Comparison of ENCODE assay signal across 1 cellular context in the genomic region with DNA sequence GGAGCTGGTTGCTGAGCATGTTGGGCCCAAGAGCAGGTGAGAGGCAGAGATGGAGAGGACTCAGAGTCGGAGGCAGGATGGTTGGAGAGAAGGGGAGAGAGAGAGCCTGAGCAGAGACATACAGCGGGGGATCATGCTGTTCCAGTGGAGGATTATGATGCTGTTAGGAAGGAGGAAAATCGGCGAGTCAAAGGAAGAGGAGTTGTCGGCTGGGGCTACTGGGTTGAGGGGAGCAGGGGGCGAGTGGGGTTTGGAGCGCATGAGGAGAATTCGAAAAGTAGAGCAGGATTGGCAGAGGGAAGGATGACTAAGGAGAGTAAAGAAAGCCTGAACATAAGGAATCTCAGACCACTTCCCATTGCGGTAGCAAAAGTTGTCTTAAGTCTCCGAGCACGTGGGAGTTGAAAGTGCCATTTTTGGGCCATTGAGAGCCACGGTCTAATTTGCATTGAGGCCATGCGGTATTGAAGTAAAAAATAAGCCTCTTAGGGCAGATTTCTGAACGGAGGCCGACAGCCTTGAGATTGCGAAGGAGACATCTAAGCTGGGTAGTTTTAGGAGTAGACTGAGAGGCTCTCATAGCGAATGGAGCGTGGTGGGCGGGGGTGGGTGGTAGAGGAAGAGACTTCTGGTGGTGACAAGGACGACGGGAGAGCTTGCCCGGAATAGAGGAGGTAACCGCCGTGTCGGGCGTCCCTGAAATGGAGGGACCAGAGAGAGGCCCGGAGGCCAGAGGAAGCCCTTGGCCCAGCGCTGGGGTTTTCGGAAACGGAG.
TF ChIP-seq lines count a peak whose summit lies in the region.

No MANE protein-coding gene starts in this region.

TF ChIP-seq in K562, 482 proteins besides CTCF, POLR2A, EP300 and RAD21 (continued from another document and continues in another):
- TF ChIP-seq, protein P1, sequence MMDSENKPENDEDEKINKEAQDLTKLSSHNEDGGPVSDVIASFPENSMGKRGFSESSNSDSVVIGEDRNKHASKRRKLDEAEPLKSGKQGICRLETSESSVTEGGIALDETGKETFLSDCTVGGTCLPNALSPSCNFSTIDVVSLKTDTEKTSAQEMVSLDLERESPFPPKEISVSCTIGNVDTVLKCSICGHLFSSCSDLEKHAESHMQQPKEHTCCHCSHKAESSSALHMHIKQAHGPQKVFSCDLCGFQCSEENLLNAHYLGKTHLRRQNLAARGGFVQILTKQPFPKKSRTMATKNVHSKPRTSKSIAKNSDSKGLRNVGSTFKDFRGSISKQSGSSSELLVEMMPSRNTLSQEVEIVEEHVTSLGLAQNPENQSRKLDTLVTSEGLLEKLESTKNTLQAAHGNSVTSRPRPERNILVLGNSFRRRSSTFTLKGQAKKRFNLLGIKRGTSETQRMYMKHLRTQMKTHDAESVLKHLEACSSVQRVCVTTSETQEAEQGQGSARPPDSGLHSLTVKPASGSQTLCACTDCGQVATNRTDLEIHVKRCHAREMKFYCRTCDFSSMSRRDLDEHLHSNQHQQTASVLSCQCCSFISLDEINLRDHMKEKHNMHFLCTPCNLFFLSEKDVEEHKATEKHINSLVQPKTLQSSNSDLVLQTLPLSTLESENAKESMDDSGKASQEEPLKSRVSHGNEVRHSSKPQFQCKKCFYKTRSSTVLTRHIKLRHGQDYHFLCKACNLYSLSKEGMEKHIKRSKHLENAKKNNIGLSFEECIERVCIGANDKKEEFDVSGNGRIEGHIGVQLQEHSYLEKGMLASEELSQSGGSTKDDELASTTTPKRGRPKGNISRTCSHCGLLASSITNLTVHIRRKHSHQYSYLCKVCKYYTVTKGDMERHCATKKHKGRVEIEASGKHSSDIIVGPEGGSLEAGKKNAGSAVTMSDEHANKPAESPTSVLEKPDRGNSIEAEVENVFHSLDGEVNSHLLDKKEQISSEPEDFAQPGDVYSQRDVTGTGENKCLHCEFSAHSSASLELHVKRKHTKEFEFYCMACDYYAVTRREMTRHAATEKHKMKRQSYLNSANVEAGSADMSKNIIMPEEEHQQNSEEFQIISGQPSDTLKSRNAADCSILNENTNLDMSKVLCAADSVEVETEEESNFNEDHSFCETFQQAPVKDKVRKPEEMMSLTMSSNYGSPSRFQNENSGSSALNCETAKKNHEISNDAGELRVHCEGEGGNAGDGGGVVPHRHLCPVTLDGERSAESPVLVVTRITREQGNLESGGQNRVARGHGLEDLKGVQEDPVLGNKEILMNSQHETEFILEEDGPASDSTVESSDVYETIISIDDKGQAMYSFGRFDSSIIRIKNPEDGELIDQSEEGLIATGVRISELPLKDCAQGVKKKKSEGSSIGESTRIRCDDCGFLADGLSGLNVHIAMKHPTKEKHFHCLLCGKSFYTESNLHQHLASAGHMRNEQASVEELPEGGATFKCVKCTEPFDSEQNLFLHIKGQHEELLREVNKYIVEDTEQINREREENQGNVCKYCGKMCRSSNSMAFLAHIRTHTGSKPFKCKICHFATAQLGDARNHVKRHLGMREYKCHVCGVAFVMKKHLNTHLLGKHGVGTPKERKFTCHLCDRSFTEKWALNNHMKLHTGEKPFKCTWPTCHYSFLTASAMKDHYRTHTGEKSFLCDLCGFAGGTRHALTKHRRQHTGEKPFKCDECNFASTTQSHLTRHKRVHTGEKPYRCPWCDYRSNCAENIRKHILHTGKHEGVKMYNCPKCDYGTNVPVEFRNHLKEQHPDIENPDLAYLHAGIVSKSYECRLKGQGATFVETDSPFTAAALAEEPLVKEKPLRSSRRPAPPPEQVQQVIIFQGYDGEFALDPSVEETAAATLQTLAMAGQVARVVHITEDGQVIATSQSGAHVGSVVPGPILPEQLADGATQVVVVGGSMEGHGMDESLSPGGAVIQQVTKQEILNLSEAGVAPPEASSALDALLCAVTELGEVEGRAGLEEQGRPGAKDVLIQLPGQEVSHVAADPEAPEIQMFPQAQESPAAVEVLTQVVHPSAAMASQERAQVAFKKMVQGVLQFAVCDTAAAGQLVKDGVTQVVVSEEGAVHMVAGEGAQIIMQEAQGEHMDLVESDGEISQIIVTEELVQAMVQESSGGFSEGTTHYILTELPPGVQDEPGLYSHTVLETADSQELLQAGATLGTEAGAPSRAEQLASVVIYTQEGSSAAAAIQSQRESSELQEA (IDR thresholded peaks at IDR 0.05; ENCODE audit: low read depth), result no peak
- TF ChIP-seq, protein P2, sequence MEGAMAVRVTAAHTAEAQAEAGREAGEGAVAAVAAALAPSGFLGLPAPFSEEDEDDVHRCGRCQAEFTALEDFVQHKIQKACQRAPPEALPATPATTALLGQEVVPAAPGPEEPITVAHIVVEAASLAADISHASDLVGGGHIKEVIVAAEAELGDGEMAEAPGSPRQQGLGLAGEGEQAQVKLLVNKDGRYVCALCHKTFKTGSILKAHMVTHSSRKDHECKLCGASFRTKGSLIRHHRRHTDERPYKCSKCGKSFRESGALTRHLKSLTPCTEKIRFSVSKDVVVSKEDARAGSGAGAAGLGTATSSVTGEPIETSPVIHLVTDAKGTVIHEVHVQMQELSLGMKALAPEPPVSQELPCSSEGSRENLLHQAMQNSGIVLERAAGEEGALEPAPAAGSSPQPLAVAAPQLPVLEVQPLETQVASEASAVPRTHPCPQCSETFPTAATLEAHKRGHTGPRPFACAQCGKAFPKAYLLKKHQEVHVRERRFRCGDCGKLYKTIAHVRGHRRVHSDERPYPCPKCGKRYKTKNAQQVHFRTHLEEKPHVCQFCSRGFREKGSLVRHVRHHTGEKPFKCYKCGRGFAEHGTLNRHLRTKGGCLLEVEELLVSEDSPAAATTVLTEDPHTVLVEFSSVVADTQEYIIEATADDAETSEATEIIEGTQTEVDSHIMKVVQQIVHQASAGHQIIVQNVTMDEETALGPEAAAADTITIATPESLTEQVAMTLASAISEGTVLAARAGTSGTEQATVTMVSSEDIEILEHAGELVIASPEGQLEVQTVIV (CRISPR knock-in tag; IDR thresholded peaks at IDR 0.05; ENCODE audit: borderline replicate concordance), result no peak
- TF ChIP-seq RCOR1 (IDR thresholded peaks at IDR 0.05; ENCODE audit: borderline replicate concordance in 1 of 2, low read depth in 2 of 2, low read length in 2 of 2) (peak in 1 of 2 experiments; percentile 96; a peak in 2 of 4 replicates), FOXM1 (IDR thresholded peaks at IDR 0.05; ENCODE audit: low read depth) (no peak), FOXM1 (CRISPR knock-in tag; IDR thresholded peaks at IDR 0.05; ENCODE audit: low read depth) (no peak), ZFP30 (CRISPR knock-in tag; IDR thresholded peaks at IDR 0.05; ENCODE audit: borderline replicate concordance) (no peak), YBX1 (IDR thresholded peaks at IDR 0.05) (no peak), MCM2 (IDR thresholded peaks at IDR 0.05; ENCODE audit: low read depth) (no peak), ZC3H4 (CRISPR knock-in tag; IDR thresholded peaks at IDR 0.05; ENCODE audit: borderline replicate concordance) (no peak), ATF7 (IDR thresholded peaks at IDR 0.05) (no peak), BMI1 (IDR thresholded peaks at IDR 0.05; ENCODE audit: low read length) (no peak), CCAR2 (IDR thresholded peaks at IDR 0.05; ENCODE audit: low read depth, low read length) (no peak), KDM2B (CRISPR knock-in tag; IDR thresholded peaks at IDR 0.05) (peak; percentile 42; the same call in 1 of the 2 replicates), HDAC2 (IDR thresholded peaks at IDR 0.05) (no peak), ZNF77 (CRISPR knock-in tag; IDR thresholded peaks at IDR 0.05) (no peak), COPS2 (conservative IDR thresholded peaks at IDR 0.05) (no peak), GABPB2 (CRISPR knock-in tag; conservative IDR thresholded peaks at IDR 0.05) (no peak), BRD4 (IDR thresholded peaks at IDR 0.05) (no peak), FOXJ2 (tag; IDR thresholded peaks at IDR 0.05) (no peak), HNRNPUL1 (IDR thresholded peaks at IDR 0.05; ENCODE audit: low read length) (no peak), ZNF212 (CRISPR knock-in tag; IDR thresholded peaks at IDR 0.05) (no peak), ESRRA (IDR thresholded peaks at IDR 0.05; ENCODE audit: borderline replicate concordance, low read depth) (peak; percentile 43; the same call in 1 of the 2 replicates), RBM39 (optimal IDR thresholded peaks at IDR 0.05; ENCODE audit: low read depth, low read length) (no peak), MYNN (IDR thresholded peaks at IDR 0.05) (no peak), MYNN (CRISPR knock-in tag; IDR thresholded peaks at IDR 0.05) (no peak), SMAD2 (IDR thresholded peaks at IDR 0.05; ENCODE audit: low read depth, low read length) (no peak), SMARCB1 (IDR thresholded peaks at IDR 0.05; ENCODE audit: insufficient read length, low read depth) (no peak), RAD51 (IDR thresholded peaks at IDR 0.05; ENCODE audit: borderline replicate concordance, low read depth) (no peak), HSF4 (CRISPR knock-in tag; IDR thresholded peaks at IDR 0.05; ENCODE audit: borderline replicate concordance) (no peak; the same call in 1 of the 2 replicates), DDX20 (tag; IDR thresholded peaks at IDR 0.05; ENCODE audit: low read depth) (no peak; the same call in 1 of the 2 replicates), PCBP1 (IDR thresholded peaks at IDR 0.05; ENCODE audit: low read depth, low read length, poor library complexity, severe bottlenecking) (no peak)
- TF ChIP-seq, protein P3, sequence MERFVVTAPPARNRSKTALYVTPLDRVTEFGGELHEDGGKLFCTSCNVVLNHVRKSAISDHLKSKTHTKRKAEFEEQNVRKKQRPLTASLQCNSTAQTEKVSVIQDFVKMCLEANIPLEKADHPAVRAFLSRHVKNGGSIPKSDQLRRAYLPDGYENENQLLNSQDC (CRISPR knock-in tag; IDR thresholded peaks at IDR 0.05), result no peak
- TF ChIP-seq, protein P4, sequence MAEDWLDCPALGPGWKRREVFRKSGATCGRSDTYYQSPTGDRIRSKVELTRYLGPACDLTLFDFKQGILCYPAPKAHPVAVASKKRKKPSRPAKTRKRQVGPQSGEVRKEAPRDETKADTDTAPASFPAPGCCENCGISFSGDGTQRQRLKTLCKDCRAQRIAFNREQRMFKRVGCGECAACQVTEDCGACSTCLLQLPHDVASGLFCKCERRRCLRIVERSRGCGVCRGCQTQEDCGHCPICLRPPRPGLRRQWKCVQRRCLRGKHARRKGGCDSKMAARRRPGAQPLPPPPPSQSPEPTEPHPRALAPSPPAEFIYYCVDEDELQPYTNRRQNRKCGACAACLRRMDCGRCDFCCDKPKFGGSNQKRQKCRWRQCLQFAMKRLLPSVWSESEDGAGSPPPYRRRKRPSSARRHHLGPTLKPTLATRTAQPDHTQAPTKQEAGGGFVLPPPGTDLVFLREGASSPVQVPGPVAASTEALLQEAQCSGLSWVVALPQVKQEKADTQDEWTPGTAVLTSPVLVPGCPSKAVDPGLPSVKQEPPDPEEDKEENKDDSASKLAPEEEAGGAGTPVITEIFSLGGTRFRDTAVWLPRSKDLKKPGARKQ (CRISPR knock-in tag; IDR thresholded peaks at IDR 0.05), result peak; percentile 29; the same call in 1 of the 2 replicates
- TF ChIP-seq, protein P5, sequence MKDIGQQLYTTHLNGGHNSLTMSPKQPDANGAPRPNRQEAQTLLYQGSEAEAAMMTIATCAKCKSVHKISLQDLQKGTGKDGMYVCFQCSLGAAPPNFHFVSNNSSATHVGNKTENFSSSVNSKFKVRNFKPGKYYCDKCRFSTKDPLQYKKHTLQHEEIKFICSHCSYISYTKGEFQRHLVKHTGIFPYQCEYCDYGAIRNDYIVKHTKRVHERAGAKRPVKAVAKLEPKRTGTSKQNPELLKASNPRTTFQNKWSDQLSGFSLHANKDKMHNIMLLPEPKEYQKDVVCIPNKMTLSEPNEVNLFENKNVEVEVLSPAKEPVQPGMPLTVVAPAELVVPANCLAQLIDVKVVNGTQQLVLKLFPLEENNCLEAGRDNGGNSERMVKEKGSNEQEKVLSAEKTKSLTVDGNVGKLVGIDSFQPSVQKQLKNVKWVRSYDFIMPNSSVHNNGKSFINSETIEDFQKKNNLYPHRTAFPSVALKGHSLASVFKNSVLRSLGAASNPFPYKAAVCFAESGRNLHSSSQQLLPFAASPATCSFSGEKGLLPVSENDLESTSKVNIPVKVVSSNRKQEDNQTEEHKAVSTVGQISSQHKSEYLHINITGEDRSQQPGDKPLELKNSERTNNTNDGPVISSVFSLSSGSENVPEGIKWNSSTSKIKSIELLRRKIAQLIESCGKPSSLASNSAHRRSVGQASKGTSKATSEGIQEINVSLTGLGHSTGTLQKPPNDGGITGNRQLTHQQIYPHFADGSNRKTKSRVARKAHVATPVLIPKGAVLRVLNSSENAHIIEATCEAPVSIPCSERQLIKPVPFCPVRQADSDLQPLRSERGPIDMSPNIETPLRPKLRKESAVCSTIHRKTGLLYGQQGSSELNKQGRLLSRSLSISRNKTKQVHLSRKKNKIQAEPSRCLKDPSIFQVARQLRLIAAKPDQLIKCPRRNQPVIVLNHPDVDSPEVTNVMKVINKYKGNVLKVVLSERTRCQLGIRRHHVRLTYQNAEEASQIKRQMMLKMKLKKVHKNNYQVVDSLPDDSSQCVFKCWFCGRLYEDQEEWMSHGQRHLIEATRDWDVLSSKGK (CRISPR knock-in tag; IDR thresholded peaks at IDR 0.05), result no peak
- TF ChIP-seq, protein P6, sequence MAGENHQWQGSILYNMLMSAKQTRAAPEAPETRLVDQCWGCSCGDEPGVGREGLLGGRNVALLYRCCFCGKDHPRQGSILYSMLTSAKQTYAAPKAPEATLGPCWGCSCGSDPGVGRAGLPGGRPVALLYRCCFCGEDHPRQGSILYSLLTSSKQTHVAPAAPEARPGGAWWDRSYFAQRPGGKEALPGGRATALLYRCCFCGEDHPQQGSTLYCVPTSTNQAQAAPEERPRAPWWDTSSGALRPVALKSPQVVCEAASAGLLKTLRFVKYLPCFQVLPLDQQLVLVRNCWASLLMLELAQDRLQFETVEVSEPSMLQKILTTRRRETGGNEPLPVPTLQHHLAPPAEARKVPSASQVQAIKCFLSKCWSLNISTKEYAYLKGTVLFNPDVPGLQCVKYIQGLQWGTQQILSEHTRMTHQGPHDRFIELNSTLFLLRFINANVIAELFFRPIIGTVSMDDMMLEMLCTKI (IDR thresholded peaks at IDR 0.05; ENCODE audit: partially characterized antibody), result no peak
- TF ChIP-seq, protein P7, sequence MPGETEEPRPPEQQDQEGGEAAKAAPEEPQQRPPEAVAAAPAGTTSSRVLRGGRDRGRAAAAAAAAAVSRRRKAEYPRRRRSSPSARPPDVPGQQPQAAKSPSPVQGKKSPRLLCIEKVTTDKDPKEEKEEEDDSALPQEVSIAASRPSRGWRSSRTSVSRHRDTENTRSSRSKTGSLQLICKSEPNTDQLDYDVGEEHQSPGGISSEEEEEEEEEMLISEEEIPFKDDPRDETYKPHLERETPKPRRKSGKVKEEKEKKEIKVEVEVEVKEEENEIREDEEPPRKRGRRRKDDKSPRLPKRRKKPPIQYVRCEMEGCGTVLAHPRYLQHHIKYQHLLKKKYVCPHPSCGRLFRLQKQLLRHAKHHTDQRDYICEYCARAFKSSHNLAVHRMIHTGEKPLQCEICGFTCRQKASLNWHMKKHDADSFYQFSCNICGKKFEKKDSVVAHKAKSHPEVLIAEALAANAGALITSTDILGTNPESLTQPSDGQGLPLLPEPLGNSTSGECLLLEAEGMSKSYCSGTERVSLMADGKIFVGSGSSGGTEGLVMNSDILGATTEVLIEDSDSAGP (CRISPR knock-in tag; IDR thresholded peaks at IDR 0.05), result no peak
- TF ChIP-seq, protein P8, sequence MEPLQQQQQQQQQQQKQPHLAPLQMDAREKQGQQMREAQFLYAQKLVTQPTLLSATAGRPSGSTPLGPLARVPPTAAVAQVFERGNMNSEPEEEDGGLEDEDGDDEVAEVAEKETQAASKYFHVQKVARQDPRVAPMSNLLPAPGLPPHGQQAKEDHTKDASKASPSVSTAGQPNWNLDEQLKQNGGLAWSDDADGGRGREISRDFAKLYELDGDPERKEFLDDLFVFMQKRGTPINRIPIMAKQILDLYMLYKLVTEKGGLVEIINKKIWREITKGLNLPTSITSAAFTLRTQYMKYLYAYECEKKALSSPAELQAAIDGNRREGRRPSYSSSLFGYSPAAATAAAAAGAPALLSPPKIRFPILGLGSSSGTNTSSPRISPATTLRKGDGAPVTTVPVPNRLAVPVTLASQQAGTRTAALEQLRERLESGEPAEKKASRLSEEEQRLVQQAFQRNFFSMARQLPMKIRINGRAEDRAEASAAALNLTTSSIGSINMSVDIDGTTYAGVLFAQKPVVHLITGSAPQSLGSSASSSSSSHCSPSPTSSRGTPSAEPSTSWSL (CRISPR knock-in tag; IDR thresholded peaks at IDR 0.05; ENCODE audit: borderline replicate concordance), result no peak
